ENCODE assay signal across 9 cellular contexts in the genomic region with DNA sequence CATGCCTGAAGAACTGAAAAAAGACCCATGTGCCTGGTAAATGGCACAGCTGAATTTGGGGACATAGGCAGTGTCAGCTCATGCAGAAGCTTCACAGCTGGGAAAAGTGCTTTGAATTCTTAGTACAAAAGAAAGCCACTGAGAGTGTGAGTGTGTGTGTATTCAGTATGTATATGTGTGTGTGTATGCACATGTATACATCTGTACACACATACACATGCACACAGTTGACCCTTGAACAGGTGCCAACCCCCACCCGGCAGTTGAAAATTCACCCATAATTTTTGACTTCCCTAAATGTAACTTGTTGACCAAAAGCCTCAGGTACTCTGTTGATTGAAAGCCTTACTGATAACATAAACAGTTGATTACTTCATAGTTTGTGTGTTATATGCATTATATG. TPM values are rescaled to one million over a fixed set of nuclear protein-coding genes. Genes with fewer than 3 reads are reported as not detected.
DNase-seq lines count a peak whose midpoint lies in the region; ATAC-seq and TF ChIP-seq lines count a peak whose summit lies in the region.
"Had no signal": no experiment of that assay in that cellular context is flagged by ENCODE, and none has a peak within 500 bp of the region (broad histone marks: within the 10 kb centered on the region; RNA-seq: fewer than 3 reads in every experiment).

No MANE protein-coding gene starts in this region.

- H3K27me3 Mint-ChIP-seq in activated CD4-positive, alpha-beta T cell treated with anti-CD3 and anti-CD28 coated beads for 36 hours, result no peaks in the 10 kb centered on the region
- peaks cover 7% of the 10 kb centered on the region for H3K27me3 Mint-ChIP-seq in progenitor cell of endocrine pancreas

- peak overlapping the region; percentile 92 for H3K27ac Mint-ChIP-seq in activated CD4-positive, alpha-beta T cell treated with anti-CD3 and anti-CD28 coated beads for 36 hours
- no peak overlapping the region for H3K27ac Mint-ChIP-seq in progenitor cell of endocrine pancreas

- CTCF ChIA-PET in activated CD4-positive, alpha-beta T cell treated with anti-CD3 and anti-CD28 coated beads for 36 hours (lab: Charles Lee), result interaction anchor here (1.4 to 2.0 kb wide), 3 partner anchors 100 to 381 kb away, joined by 3 to 6 read pairs (median 5); no protein-coding TSS in a partner anchor

- intact Hi-C loops in activated CD4-positive, alpha-beta T cell treated with anti-CD3 and anti-CD28 coated beads for 36 hours (cut with DNase I, micrococcal nuclease), result loop anchor here (5.0 to 10.0 kb wide), 3 partner anchors 310 to 558 kb away; partner anchors contain the start of gene ACSL1 (in 2 of the 2)

- no peaks in the 10 kb centered on the region for H3K36me3 Mint-ChIP-seq in activated CD4-positive, alpha-beta T cell treated with anti-CD3 and anti-CD28 coated beads for 36 hours (ENCODE audit: low read depth)
- no peaks in the 10 kb centered on the region for H3K36me3 Mint-ChIP-seq in progenitor cell of endocrine pancreas (ENCODE audit: insufficient read depth)

- peak overlapping the region; percentile 67 for H3K4me3 Mint-ChIP-seq in activated CD4-positive, alpha-beta T cell treated with anti-CD3 and anti-CD28 coated beads for 36 hours
- H3K4me3 Mint-ChIP-seq in progenitor cell of endocrine pancreas (ENCODE audit: low read depth), result no peak overlapping the region

- H3K9me3 ChIP-seq in adipocyte (ENCODE audit: control insufficient read depth, low read length) (no peaks in the 10 kb centered on the region), skeletal muscle tissue (ENCODE audit: control insufficient read depth in 3 of 3, low read length in 3 of 3) (no peaks in the 10 kb centered on the region)
- H3K9me3 ChIP-seq: prostate gland had no signal

- no peaks in the 10 kb centered on the region for H3K27me3 ChIP-seq in adipocyte (replicated peaks; ENCODE audit: control insufficient read depth, insufficient read depth, low read length)
- no peaks in the 10 kb centered on the region for H3K27me3 ChIP-seq in skeletal muscle tissue (ENCODE audit: control insufficient read depth in 3 of 3, insufficient read depth in 3 of 3, low read length in 3 of 3)

- H3K4me3 ChIP-seq in LNCaP clone FGC (ENCODE audit: low read depth, low read length), result peak overlapping the region; percentile 53; the same call in 1 of the 2 replicates
- no peak overlapping the region for H3K4me3 ChIP-seq in adipocyte (ENCODE audit: low read length)
- H3K4me3 ChIP-seq in skeletal muscle tissue (ENCODE audit: low read length in 3 of 3), result peak overlapping the region in 1 of 3 donors; percentile 66
- H3K4me3 ChIP-seq: prostate gland had no signal

- no peaks in the 10 kb centered on the region for H3K36me3 ChIP-seq in adipocyte (ENCODE audit: control insufficient read depth, insufficient read depth, low read length, severe bottlenecking)
- H3K36me3 ChIP-seq in skeletal muscle tissue (ENCODE audit: control insufficient read depth in 3 of 3, insufficient read depth in 3 of 3, low read length in 3 of 3), result no peaks in the 10 kb centered on the region
- H3K36me3 ChIP-seq: prostate gland had no signal

- DNase-seq in activated CD4-positive, alpha-beta T cell treated with anti-CD3 and anti-CD28 coated beads for 36 hours, result no peak
- no peak for DNase-seq in activated CD4-positive, alpha-beta T cell treated with anti-CD3 and anti-CD28 coated beads, Interleukin-2, amount 50 U/mL, for 48 hours
- no peak for DNase-seq in LNCaP clone FGC (ENCODE audit: low read depth)
- DNase-seq in adipocyte (ENCODE audit: low read depth), result no peak
- no peak for DNase-seq in 8988T
- DNase-seq in progenitor cell of endocrine pancreas (ENCODE audit: low spot score, unreplicated experiment), result no peak

- H3K9me3 Mint-ChIP-seq in activated CD4-positive, alpha-beta T cell treated with anti-CD3 and anti-CD28 coated beads for 36 hours (ENCODE audit: low read depth), result no peaks in the 10 kb centered on the region
- no peaks in the 10 kb centered on the region for H3K9me3 Mint-ChIP-seq in progenitor cell of endocrine pancreas (ENCODE audit: low read depth)

- H3K27ac ChIP-seq in skeletal muscle tissue (ENCODE audit: low read depth, low read length), result peak overlapping the region; percentile 79
- H3K27ac ChIP-seq: prostate gland had no signal

- H3K9ac ChIP-seq in adipocyte (ENCODE audit: low read length) (peak overlapping the region; percentile 71), skeletal muscle tissue (ENCODE audit: low read depth in 1 of 3, low read length in 3 of 3) (peak overlapping the region in 2 of 3 donors; percentile 38 to 47)

- H3K4me1 Mint-ChIP-seq in activated CD4-positive, alpha-beta T cell treated with anti-CD3 and anti-CD28 coated beads for 36 hours, result peaks cover 62% of the 10 kb centered on the region
- H3K4me1 Mint-ChIP-seq in progenitor cell of endocrine pancreas (ENCODE audit: low read depth), result peaks cover 11% of the 10 kb centered on the region

- POLR2A ChIA-PET in activated CD4-positive, alpha-beta T cell treated with anti-CD3 and anti-CD28 coated beads for 36 hours (lab: Charles Lee), result interaction anchor here (0.5 to 2.3 kb wide), 3 partner anchors 16 to 898 kb away, joined by 3 to 6 read pairs (median 6); no protein-coding TSS in a partner anchor

- no peak for TF ChIP-seq CTCF in LNCaP clone FGC (IDR thresholded peaks at IDR 0.05; ENCODE audit: control insufficient read depth, extremely low read depth, insufficient read depth)
- TF ChIP-seq CTCF in progenitor cell of endocrine pancreas (IDR thresholded peaks at IDR 0.05; ENCODE audit: unreplicated experiment), result no peak

- ATAC-seq in activated CD4-positive, alpha-beta T cell treated with anti-CD3 and anti-CD28 coated beads for 36 hours, result no peak
- no peak for ATAC-seq in HG03095 (IDR thresholded peaks at IDR 0.05; ENCODE audit: unreplicated experiment)

- peaks cover 35% of the 10 kb centered on the region for H3K4me1 ChIP-seq in adipocyte (ENCODE audit: control insufficient read depth, insufficient read depth, low read length)
- peaks cover 0 to 10% (median 3%) of the 10 kb centered on the region in 3 donors for H3K4me1 ChIP-seq in skeletal muscle tissue (ENCODE audit: control insufficient read depth in 3 of 3, insufficient read depth in 3 of 3, low read length in 3 of 3)
- H3K4me1 ChIP-seq: prostate gland had no signal

RNA-seq across cellular contexts. Expression of gene ENPP6, which starts 49.5 kb away (rescaled TPM):
- total RNA-seq in activated CD4-positive, alpha-beta T cell treated with anti-CD3 and anti-CD28 coated beads for 36 hours, result under 1 TPM in 1 of 2 experiments, not detected in 1; 0.05 TPM
- total RNA-seq in skeletal muscle tissue (6.3 TPM), progenitor cell of endocrine pancreas (not detected in 2 replicates)
